In genomic region chr12:27192118-27192802, GRCh38 we compare ENCODE assay signal across 23 cellular contexts. TPM values are rescaled to one million over a fixed set of nuclear protein-coding genes. Genes with fewer than 3 reads are reported as not detected.
A peak's percentile ranks its signal among the peaks of the same experiment; 100 is the strongest.
DNase-seq lines count a peak whose midpoint lies in the region; ATAC-seq and TF ChIP-seq lines count a peak whose summit lies in the region.
"Had no signal": no experiment of that assay in that cellular context is flagged by ENCODE, and none has a peak within 500 bp of the region (broad histone marks: within the 10 kb centered on the region; RNA-seq: fewer than 3 reads in every experiment).

No MANE protein-coding gene starts in this region.

- H2BK15ac ChIP-seq in mesenchymal stem cell (ENCODE audit: low read depth, poor library complexity, severe bottlenecking), result no peak overlapping the region

- peak overlapping the region; percentile 73 to 75 for H2BK12ac ChIP-seq in mesenchymal stem cell (ENCODE audit: low read length in 2 of 2)

- H2AK5ac ChIP-seq in mesenchymal stem cell (ENCODE audit: low read length, severe bottlenecking), result no peak overlapping the region

- H3K4ac ChIP-seq in mesenchymal stem cell (ENCODE audit: low read depth in 1 of 2, low read length in 2 of 2), result peak overlapping the region in 1 of 2 experiments; percentile 44

- H3K36me3 Mint-ChIP-seq in stimulated activated naive B cell treated with anti-CD40 and anti-IgM and Interleukin-4, amounts not matched to agents 10 μg/mL and 1 μg/mL and 100 μg/mL, for 72 hours, result peaks cover 0 to 3% of the 10 kb centered on the region in 2 donors
- H3K36me3 Mint-ChIP-seq: CD14-positive monocyte, WTC11 had no signal

- no peak overlapping the region for H3K4me3 ChIP-seq in body of pancreas
- no peak overlapping the region for H3K4me3 ChIP-seq in mesenchymal stem cell (ENCODE audit: insufficient read depth in 1 of 2, low read depth in 1 of 2, low read length in 2 of 2)
- H3K4me3 ChIP-seq: dorsolateral prefrontal cortex, HAP-1 had no signal

- H3K27me3 Mint-ChIP-seq in stimulated activated naive B cell treated with anti-CD40 and anti-IgM and Interleukin-4, amounts not matched to agents 10 μg/mL and 1 μg/mL and 100 μg/mL, for 72 hours, result no peaks in the 10 kb centered on the region

- H3K27me3 ChIP-seq in body of pancreas (no peaks in the 10 kb centered on the region), mesenchymal stem cell (ENCODE audit: control insufficient read depth in 1 of 2, insufficient read depth in 1 of 2, low read length in 2 of 2) (no peaks in the 10 kb centered on the region)
- H3K27me3 ChIP-seq: dorsolateral prefrontal cortex had no signal

- no peak overlapping the region for H2BK5ac ChIP-seq in mesenchymal stem cell (ENCODE audit: low read depth, low read length, poor library complexity, severe bottlenecking)

- no peaks in the 10 kb centered on the region for H3K9me3 Mint-ChIP-seq in stimulated activated naive B cell treated with anti-CD40 and anti-IgM and Interleukin-4, amounts not matched to agents 10 μg/mL and 1 μg/mL and 100 μg/mL, for 72 hours
- H3K9me3 Mint-ChIP-seq: CD14-positive monocyte, WTC11 had no signal

- H3K36me3 ChIP-seq in body of pancreas (replicated peaks in 1 of 2; ENCODE audit: insufficient read depth in 1 of 2, low read depth in 2 of 2) (no peaks in the 10 kb centered on the region), mesenchymal stem cell (ENCODE audit: control insufficient read depth in 1 of 2, insufficient read depth in 2 of 2, low read depth in 1 of 2, low read length in 2 of 2) (no peaks in the 10 kb centered on the region)
- H3K36me3 ChIP-seq: HAP-1 had no signal

- H3K14ac ChIP-seq in mesenchymal stem cell (ENCODE audit: low read length in 2 of 2), result peak overlapping the region in 1 of 2 experiments; percentile 88

- DNase-seq in body of pancreas, result no peak
- no peak for DNase-seq in mesenchymal stem cell
- no peak for DNase-seq in stimulated activated naive B cell treated with anti-CD40 and anti-IgM and Interleukin-4, amounts not matched to agents 10 μg/mL and 1 μg/mL and 100 μg/mL, for 72 hours
- no peak for DNase-seq in SKM-1 treated with dmso at 0.1 percent for 144 hours (lab: John Stamatoyannopoulos, UW; ENCODE audit: unreplicated experiment)
- no peak for DNase-seq in NCI-H526 treated with DMSO at 0.1 percent for 48 hours (lab: John Stamatoyannopoulos, UW)
- no peak for DNase-seq in NCI-H2196 (lab: John Stamatoyannopoulos, UW; ENCODE audit: unreplicated experiment)
- DNase-seq: activated CD4-positive, alpha-beta T cell treated with anti-CD3 and anti-CD28 coated beads, Interleukin-2, amount 50 U/mL, for 4 hours; activated CD8-positive, alpha-beta memory T cell treated with anti-CD3 and anti-CD28 coated beads, Interleukin-2, amount 50 U/mL, for 4 hours; dorsolateral prefrontal cortex; hippocampal formation; NCI-H146; NCI-H2171; NCI-H526; nucleus accumbens; stimulated activated CD4-positive, alpha-beta T cell treated with anti-CD3 and anti-CD28 coated beads, Interleukin-15, amount 100 ng/mL, for 24 hours had no signal

- peak overlapping the region; percentile 52 for H3K27ac Mint-ChIP-seq in stimulated activated naive B cell treated with anti-CD40 and anti-IgM and Interleukin-4, amounts not matched to agents 10 μg/mL and 1 μg/mL and 100 μg/mL, for 72 hours
- H3K27ac Mint-ChIP-seq: CD14-positive monocyte, WTC11 had no signal

- ATAC-seq in HG02610 (IDR thresholded peaks at IDR 0.05; ENCODE audit: unreplicated experiment), result peak; percentile 46
- ATAC-seq in body of pancreas, result peak; percentile 14
- peak in 1 of 2 donors; percentile 10 for ATAC-seq in stimulated activated naive B cell treated with anti-CD40 and anti-IgM and Interleukin-4, amounts not matched to agents 10 μg/mL and 1 μg/mL and 100 μg/mL, for 72 hours (replicated peaks)
- no peak for ATAC-seq in HG03095 (IDR thresholded peaks at IDR 0.05; ENCODE audit: unreplicated experiment)
- ATAC-seq: WTC11 had no signal

- intact Hi-C loops in body of pancreas (cut with DNase I), result no loop called here

- no peak overlapping the region for H4K8ac ChIP-seq in mesenchymal stem cell (ENCODE audit: low read length)

- H3K4me2 ChIP-seq in mesenchymal stem cell (ENCODE audit: low read length, poor library complexity, severe bottlenecking), result no peak overlapping the region
- H3K4me2 ChIP-seq: KMS-11 had no signal

- no peak overlapping the region for H2AFZ ChIP-seq in mesenchymal stem cell (ENCODE audit: low read depth, low read length)

- 71 to 83% methylated on average over 5 of the region's 5 CpGs for WGBS in body of pancreas, 2 donors
- 98% methylated on average over 5 of the region's 5 CpGs for WGBS in mesenchymal stem cell

- no peak overlapping the region for H4K91ac ChIP-seq in mesenchymal stem cell (ENCODE audit: low read length)

- no peak overlapping the region for H3K4me3 Mint-ChIP-seq in stimulated activated naive B cell treated with anti-CD40 and anti-IgM and Interleukin-4, amounts not matched to agents 10 μg/mL and 1 μg/mL and 100 μg/mL, for 72 hours
- H3K4me3 Mint-ChIP-seq: CD14-positive monocyte, WTC11 had no signal

- H2BK120ac ChIP-seq in mesenchymal stem cell (ENCODE audit: low read depth, low read length), result no peak overlapping the region

- no peak overlapping the region for H3K23ac ChIP-seq in mesenchymal stem cell (ENCODE audit: low read length in 2 of 2)

- no peak for TF ChIP-seq CTCF in body of pancreas (IDR thresholded peaks at IDR 0.05)

- peak overlapping the region in 1 of 2 experiments; percentile 33 for H3K18ac ChIP-seq in mesenchymal stem cell (ENCODE audit: low read depth in 1 of 2, low read length in 2 of 2)

- H3K27ac ChIP-seq in body of pancreas (peak overlapping the region in 3 of 4 donors; percentile 39 to 74 (median 59)), mesenchymal stem cell (ENCODE audit: low read length, poor library complexity, severe bottlenecking) (no peak overlapping the region)
- H3K27ac ChIP-seq: epithelial cell of prostate, KMS-11, RWPE1 had no signal

- no peak overlapping the region for H3K9ac ChIP-seq in mesenchymal stem cell (ENCODE audit: low read length)
- H3K9ac ChIP-seq: KMS-11 had no signal

- H3K9me3 ChIP-seq in body of pancreas, result no peaks in the 10 kb centered on the region
- no peaks in the 10 kb centered on the region for H3K9me3 ChIP-seq in mesenchymal stem cell (ENCODE audit: control insufficient read depth, low read length)
- H3K9me3 ChIP-seq: HAP-1 had no signal

- TF ChIP-seq POLR2A in body of pancreas (IDR thresholded peaks at IDR 0.05), result no peak

- no peaks in the 10 kb centered on the region for H3K79me1 ChIP-seq in mesenchymal stem cell (replicated peaks; ENCODE audit: low read length, poor library complexity, severe bottlenecking)

- peaks cover 5 to 8% of the 10 kb centered on the region in 2 donors for H3K4me1 Mint-ChIP-seq in stimulated activated naive B cell treated with anti-CD40 and anti-IgM and Interleukin-4, amounts not matched to agents 10 μg/mL and 1 μg/mL and 100 μg/mL, for 72 hours

- H3K4me1 ChIP-seq in body of pancreas, result peaks cover 26% of the 10 kb centered on the region
- H3K4me1 ChIP-seq in mesenchymal stem cell (ENCODE audit: control insufficient read depth, insufficient read depth, low read depth, low read length), result peaks cover 1% of the 10 kb centered on the region

RNA-seq across cellular contexts. Expression of gene STK38L, which starts 51.8 kb away (rescaled TPM):
- total RNA-seq in body of pancreas, result 10 to 100 TPM; 17.5 to 28.0 TPM
- polyA plus RNA-seq in mesenchymal stem cell (2013, experiment 1 of 2), result 18.5 TPM
- polyA plus RNA-seq in mesenchymal stem cell (2013, experiment 2 of 2), result 19.1 TPM
